37 cellular contexts compared by ENCODE assay signal in genomic region chr1:33826311-33826710, GRCh38. TPM values are rescaled to one million over a fixed set of nuclear protein-coding genes. Genes with fewer than 3 reads are reported as not detected.
"Had no signal": no experiment of that assay in that cellular context is flagged by ENCODE, and none has a peak within 500 bp of the region (broad histone marks: within the 10 kb centered on the region; RNA-seq: fewer than 3 reads in every experiment).

No MANE protein-coding gene starts in this region.

- H3K4me3 Mint-ChIP-seq: activated B cell treated with CpG ODN at 0.5 μM for 24 hours; activated CD4-positive, alpha-beta memory T cell treated with anti-CD3 and anti-CD28 coated beads, Interleukin-2, amount 10 ng/mL, durations not matched to agents 7 days and 5 days; activated naive CD4-positive, alpha-beta T cell treated with anti-CD3 and anti-CD28 coated beads, Interleukin-2, amount 10 ng/mL, durations not matched to agents 7 days and 5 days; activated naive CD8-positive, alpha-beta T cell treated with anti-CD3 and anti-CD28 coated beads, Interleukin-2, amount 10 ng/mL, durations not matched to agents 7 days and 5 days; activated T-cell treated with anti-CD3 and anti-CD28 coated beads, Interleukin-2, amount 50 U/mL, for 24 hours; activated T-cell treated with anti-CD3 and anti-CD28 coated beads, Interleukin-2, amount 50 U/mL, for 72 hours; brain; central memory CD8-positive, alpha-beta T cell; dendritic cell treated with granulocyte-macrophage colony-stimulating factor and Interleukin-4, amounts not matched to agents 40 ng/mL and 50 ng/mL, for 4 days; T-helper 17 cell; T-helper 2 cell treated with Interferon-gamma antibody and Interleukin-4, amounts not matched to agents 5 μg/mL and 100 μg/mL, for 36 hours had no signal

- H3K27me3 ChIP-seq: ascending aorta, breast epithelium, dorsolateral prefrontal cortex had no signal

- H3K36me3 Mint-ChIP-seq: activated naive CD4-positive, alpha-beta T cell treated with anti-CD3 and anti-CD28 coated beads, Interleukin-2, amount 10 ng/mL, durations not matched to agents 7 days and 5 days; activated naive CD4-positive, alpha-beta T cell treated with anti-CD3 and anti-CD28 coated beads, Interleukin-2, amount 50 U/mL, for 72 hours; activated naive CD8-positive, alpha-beta T cell treated with anti-CD3 and anti-CD28 coated beads, Interleukin-2, amount 10 ng/mL, durations not matched to agents 7 days and 5 days had no signal

- H3K4me1 ChIP-seq: ascending aorta, breast epithelium, gastroesophageal sphincter, heart right ventricle had no signal

- H3K4me1 Mint-ChIP-seq: activated B cell treated with CpG ODN at 0.5 μM for 24 hours; activated CD4-positive, alpha-beta memory T cell treated with anti-CD3 and anti-CD28 coated beads, Interleukin-2, amount 10 ng/mL, durations not matched to agents 7 days and 5 days; activated naive CD4-positive, alpha-beta T cell treated with anti-CD3 and anti-CD28 coated beads, Interleukin-2, amount 10 ng/mL, durations not matched to agents 7 days and 5 days; activated naive CD8-positive, alpha-beta T cell treated with anti-CD3 and anti-CD28 coated beads, Interleukin-2, amount 10 ng/mL, durations not matched to agents 7 days and 5 days; brain; central memory CD8-positive, alpha-beta T cell; T-helper 17 cell had no signal

- DNase-seq: activated B cell treated with CpG ODN at 0.5 μM for 24 hours; activated CD4-positive, alpha-beta memory T cell treated with anti-CD3 and anti-CD28 coated beads, Interleukin-2, amount 10 ng/mL, durations not matched to agents 7 days and 5 days; activated CD4-positive, alpha-beta T cell treated with anti-CD3 and anti-CD28 coated beads for 48 hours; activated CD4-positive, alpha-beta T cell treated with anti-CD3 and anti-CD28 coated beads, Interleukin-2, amount 50 U/mL, for 4 hours; activated CD8-positive, alpha-beta memory T cell treated with anti-CD3 and anti-CD28 coated beads, Interleukin-2, amount 50 U/mL, for 48 hours; activated gamma-delta T cell; activated naive CD4-positive, alpha-beta T cell; activated naive CD4-positive, alpha-beta T cell treated with anti-CD3 and anti-CD28 coated beads, Interleukin-2, amount 10 ng/mL, durations not matched to agents 7 days and 5 days; activated naive CD8-positive, alpha-beta T cell treated with anti-CD3 and anti-CD28 coated beads, Interleukin-2, amount 10 ng/mL, durations not matched to agents 7 days and 5 days; activated T-cell treated with anti-CD3 and anti-CD28 coated beads for 4 hours; activated T-cell treated with anti-CD3 and anti-CD28 coated beads, Interleukin-2, amount 50 U/mL, for 24 hours; activated T-cell treated with anti-CD3 and anti-CD28 coated beads, Interleukin-2, amount 50 U/mL, for 72 hours; dorsolateral prefrontal cortex; effector CD4-positive, alpha-beta T cell; foreskin melanocyte; heart right ventricle; T-helper 1 cell; T-helper 17 cell; T1000; WERI-Rb-1 had no signal

- H3K27me3 Mint-ChIP-seq: activated CD4-positive, alpha-beta memory T cell treated with anti-CD3 and anti-CD28 coated beads, Interleukin-2, amount 10 ng/mL, durations not matched to agents 7 days and 5 days; activated naive CD4-positive, alpha-beta T cell treated with anti-CD3 and anti-CD28 coated beads, Interleukin-2, amount 10 ng/mL, durations not matched to agents 7 days and 5 days; activated naive CD8-positive, alpha-beta T cell treated with anti-CD3 and anti-CD28 coated beads, Interleukin-2, amount 10 ng/mL, durations not matched to agents 7 days and 5 days; brain; dendritic cell treated with granulocyte-macrophage colony-stimulating factor and Interleukin-4, amounts not matched to agents 40 ng/mL and 50 ng/mL, for 4 days had no signal

- H3K4me3 ChIP-seq: ascending aorta, breast epithelium, coronary artery, dorsolateral prefrontal cortex, gastroesophageal sphincter, heart right ventricle had no signal

- H3K9me3 ChIP-seq: ascending aorta, breast epithelium, heart right ventricle had no signal

- H3K9me3 Mint-ChIP-seq: activated B cell treated with CpG ODN at 0.5 μM for 24 hours; activated T-cell treated with anti-CD3 and anti-CD28 coated beads, Interleukin-2, amount 50 U/mL, for 24 hours; central memory CD8-positive, alpha-beta T cell had no signal

- H3K36me3 ChIP-seq: ascending aorta, breast epithelium, gastroesophageal sphincter, heart right ventricle, WERI-Rb-1 had no signal

- H3K27ac Mint-ChIP-seq: activated B cell treated with CpG ODN at 0.5 μM for 24 hours; activated CD4-positive, alpha-beta memory T cell treated with anti-CD3 and anti-CD28 coated beads, Interleukin-2, amount 10 ng/mL, durations not matched to agents 7 days and 5 days; activated naive CD4-positive, alpha-beta T cell treated with anti-CD3 and anti-CD28 coated beads, Interleukin-2, amount 10 ng/mL, durations not matched to agents 7 days and 5 days; activated naive CD4-positive, alpha-beta T cell treated with anti-CD3 and anti-CD28 coated beads, Interleukin-2, amount 50 U/mL, for 72 hours; activated naive CD8-positive, alpha-beta T cell treated with anti-CD3 and anti-CD28 coated beads, Interleukin-2, amount 10 ng/mL, durations not matched to agents 7 days and 5 days; activated T-cell treated with anti-CD3 and anti-CD28 coated beads, Interleukin-2, amount 50 U/mL, for 24 hours; activated T-cell treated with anti-CD3 and anti-CD28 coated beads, Interleukin-2, amount 50 U/mL, for 72 hours; brain; dendritic cell treated with granulocyte-macrophage colony-stimulating factor and Interleukin-4, amounts not matched to agents 40 ng/mL and 50 ng/mL, for 4 days; T-helper 17 cell; T-helper 2 cell treated with Interferon-gamma antibody and Interleukin-4, amounts not matched to agents 5 μg/mL and 100 μg/mL, for 36 hours had no signal

- H3K27ac ChIP-seq: ascending aorta, breast epithelium, coronary artery, dorsolateral prefrontal cortex, gastroesophageal sphincter, heart right ventricle, WERI-Rb-1 had no signal

- ATAC-seq: activated CD4-positive, CD25-positive, alpha-beta regulatory T cell treated with anti-CD3 and anti-CD28 coated beads, Interleukin-2, amount 50 U/mL, for 24 hours; activated naive CD4-positive, alpha-beta T cell treated with anti-CD3 and anti-CD28 coated beads, Interleukin-2, amount 50 U/mL, for 72 hours; activated T-cell treated with anti-CD3 and anti-CD28 coated beads, Interleukin-2, amount 50 U/mL, for 72 hours; esophagus mucosa; gastroesophageal sphincter; heart right ventricle; T-helper 17 cell had no signal

RNA-seq across cellular contexts. Expression of gene HMGB4, which starts 37.6 kb away (rescaled TPM):
- total RNA-seq: activated B cell treated with CpG ODN at 0.5 μM for 24 hours; activated CD4-positive, alpha-beta memory T cell treated with anti-CD3 and anti-CD28 coated beads, Interleukin-2, amount 10 ng/mL, durations not matched to agents 7 days and 5 days; activated naive CD4-positive, alpha-beta T cell treated with anti-CD3 and anti-CD28 coated beads, Interleukin-2, amount 50 U/mL, for 72 hours; activated naive CD8-positive, alpha-beta T cell treated with anti-CD3 and anti-CD28 coated beads, Interleukin-2, amount 10 ng/mL, durations not matched to agents 7 days and 5 days; activated T-cell treated with anti-CD3 and anti-CD28 coated beads, Interleukin-2, amount 50 U/mL, for 72 hours; ascending aorta; breast epithelium; cardiac septum; cerebellum; dorsolateral prefrontal cortex; epithelial cell of proximal tubule; esophagus mucosa; fibroblast of lung; fibroblast of villous mesenchyme; gastroesophageal sphincter; glomerular endothelial cell; heart right ventricle; T-helper 17 cell had no signal
- polyA plus RNA-seq: fibroblast of lung, heart right ventricle had no signal
